In genomic region chr16:31061126-31061812, GRCh38 we compare ENCODE assay signal across 12 cellular contexts. TPM values are rescaled to one million over a fixed set of nuclear protein-coding genes. Genes with fewer than 3 reads are reported as not detected.
DNase-seq lines count a peak whose midpoint lies in the region; ATAC-seq and TF ChIP-seq lines count a peak whose summit lies in the region.
"Had no signal": no experiment of that assay in that cellular context is flagged by ENCODE, and none has a peak within 500 bp of the region (broad histone marks: within the 10 kb centered on the region; RNA-seq: fewer than 3 reads in every experiment).

No MANE protein-coding gene starts in this region.

- no peak overlapping the region for H3K27ac Mint-ChIP-seq in natural killer cell treated with Interleukin-12 subunit alpha and Interleukin-12 subunit beta and Interleukin-15 and Interleukin-18, amount 100 ng/mL, for 72 hours
- peak overlapping the region in 1 of 2 donors; percentile 36 for H3K27ac Mint-ChIP-seq in natural killer cell

- peak; percentile 56 for DNase-seq in natural killer cell treated with Interleukin-12 subunit alpha and Interleukin-12 subunit beta and Interleukin-15 and Interleukin-18, amount 100 ng/mL, for 72 hours (ENCODE audit: low spot score)
- no peak for DNase-seq in natural killer cell
- no peak for DNase-seq in cerebellar cortex (ENCODE audit: low spot score)
- DNase-seq in NCI-H446 treated with DMSO at 0.1 percent for 48 hours (lab: John Stamatoyannopoulos, UW) = no peak
- DNase-seq: DMS79 treated with DMSO at 0.1 percent for 48 hours, NCI-H1417, NCI-H187, NCI-H2107, NCI-H510A treated with DMSO at 0.1 percent for 48 hours, NCI-H774, SHP77 had no signal

- H3K4me1 Mint-ChIP-seq in natural killer cell treated with Interleukin-12 subunit alpha and Interleukin-12 subunit beta and Interleukin-15 and Interleukin-18, amount 100 ng/mL, for 72 hours (ENCODE audit: low read depth in 2 of 2) = peaks cover 32 to 40% of the 10 kb centered on the region in 2 donors
- peaks cover 34 to 41% of the 10 kb centered on the region in 2 donors for H3K4me1 Mint-ChIP-seq in natural killer cell

- TF ChIP-seq CTCF in natural killer cell (IDR thresholded peaks at IDR 0.05) = no peak

- intact Hi-C loops in natural killer cell (cut with micrococcal nuclease) = no loop called here

- H3K9me3 Mint-ChIP-seq in natural killer cell treated with Interleukin-12 subunit alpha and Interleukin-12 subunit beta and Interleukin-15 and Interleukin-18, amount 100 ng/mL, for 72 hours = no peaks in the 10 kb centered on the region
- H3K9me3 Mint-ChIP-seq in natural killer cell = no peaks in the 10 kb centered on the region

- ATAC-seq in natural killer cell treated with Interleukin-12 subunit alpha and Interleukin-12 subunit beta and Interleukin-15 and Interleukin-18, amount 100 ng/mL, for 72 hours = no peak
- no peak for ATAC-seq in natural killer cell

- H3K36me3 Mint-ChIP-seq in natural killer cell treated with Interleukin-12 subunit alpha and Interleukin-12 subunit beta and Interleukin-15 and Interleukin-18, amount 100 ng/mL, for 72 hours = no peaks in the 10 kb centered on the region
- no peaks in the 10 kb centered on the region for H3K36me3 Mint-ChIP-seq in natural killer cell

- H3K27me3 Mint-ChIP-seq in natural killer cell treated with Interleukin-12 subunit alpha and Interleukin-12 subunit beta and Interleukin-15 and Interleukin-18, amount 100 ng/mL, for 72 hours = no peaks in the 10 kb centered on the region
- no peaks in the 10 kb centered on the region for H3K27me3 Mint-ChIP-seq in natural killer cell (ENCODE audit: low read depth in 2 of 2)

- H3K4me3 Mint-ChIP-seq in natural killer cell treated with Interleukin-12 subunit alpha and Interleukin-12 subunit beta and Interleukin-15 and Interleukin-18, amount 100 ng/mL, for 72 hours = no peak overlapping the region
- H3K4me3 Mint-ChIP-seq in natural killer cell = no peak overlapping the region
- H3K4me3 Mint-ChIP-seq: CD14-positive monocyte had no signal

RNA-seq across cellular contexts. Expression of gene ZNF668, which starts 12.8 kb away (rescaled TPM):
- total RNA-seq in natural killer cell treated with Interleukin-12 subunit alpha and Interleukin-12 subunit beta and Interleukin-15 and Interleukin-18, amount 100 ng/mL, for 72 hours = 10 to 100 TPM; 16.4 to 30.5 TPM
- total RNA-seq in natural killer cell = 10 to 100 TPM; 11.0 to 27.4 (median 22.6) TPM

RNA-seq across cellular contexts. Expression of gene ZNF646, which starts 13.0 kb away (rescaled TPM):
- total RNA-seq in natural killer cell treated with Interleukin-12 subunit alpha and Interleukin-12 subunit beta and Interleukin-15 and Interleukin-18, amount 100 ng/mL, for 72 hours = 10 to 100 TPM; 25.8 to 26.3 TPM
- 10 to 100 TPM; 22.0 to 31.1 (median 30.1) TPM for total RNA-seq in natural killer cell

RNA-seq across cellular contexts. Expression of gene PRSS53, which starts 27.5 kb away (rescaled TPM):
- 1 to 10 TPM; 4.1 to 5.1 TPM for total RNA-seq in natural killer cell treated with Interleukin-12 subunit alpha and Interleukin-12 subunit beta and Interleukin-15 and Interleukin-18, amount 100 ng/mL, for 72 hours
- total RNA-seq in natural killer cell = 1 to 10 TPM; 4.3 to 7.4 (median 5.1) TPM

RNA-seq across cellular contexts. Expression of gene STX4, which starts 27.9 kb away (rescaled TPM):
- total RNA-seq in natural killer cell treated with Interleukin-12 subunit alpha and Interleukin-12 subunit beta and Interleukin-15 and Interleukin-18, amount 100 ng/mL, for 72 hours = 10 to 100 TPM; 85.1 to 92.0 TPM
- 100 to 1,000 TPM; 128 to 145 (median 133) TPM for total RNA-seq in natural killer cell

RNA-seq across cellular contexts. Expression of gene VKORC1, which starts 33.3 kb away (rescaled TPM):
- 10 to 100 TPM; 65.2 to 84.6 TPM for total RNA-seq in natural killer cell treated with Interleukin-12 subunit alpha and Interleukin-12 subunit beta and Interleukin-15 and Interleukin-18, amount 100 ng/mL, for 72 hours
- total RNA-seq in natural killer cell = 10 to 100 TPM; 35.9 to 42.1 (median 41.8) TPM
